Comparison of ENCODE assay signal across 34 cellular contexts in genomic region chr9:1962588-1963134, GRCh38.
"Had no signal": no experiment of that assay in that cellular context is flagged by ENCODE, and none has a peak within 500 bp of the region (broad histone marks: within the 10 kb centered on the region; RNA-seq: fewer than 3 reads in every experiment).

No MANE protein-coding gene starts in this region.

- H3K9me3 ChIP-seq: adrenal gland, body of pancreas, esophagus muscularis mucosa, gastrocnemius medialis, heart left ventricle had no signal

- H3K4me1 Mint-ChIP-seq: activated B cell treated with CpG ODN at 0.5 μM for 24 hours; activated naive CD4-positive, alpha-beta T cell treated with anti-CD3 and anti-CD28 coated beads, Interleukin-2, amount 50 U/mL, for 24 hours; activated naive CD8-positive, alpha-beta T cell treated with anti-CD3 and anti-CD28 coated beads for 36 hours; activated naive CD8-positive, alpha-beta T cell treated with anti-CD3 and anti-CD28 coated beads, Interleukin-2, amount 50 U/mL, for 24 hours; activated T-helper 17 cell treated with anti-CD3 and anti-CD28 coated beads, Interleukin-2, amount 50 U/mL, for 72 hours; T-helper 17 cell had no signal

- FAIRE-seq: colon had no signal

- ATAC-seq: activated CD4-positive, CD25-positive, alpha-beta regulatory T cell treated with anti-CD3 and anti-CD28 coated beads, Interleukin-2, amount 50 U/mL, for 24 hours; activated CD8-positive, alpha-beta T cell treated with anti-CD3 and anti-CD28 coated beads for 36 hours; activated naive CD8-positive, alpha-beta T cell treated with anti-CD3 and anti-CD28 coated beads, Interleukin-2, amount 50 U/mL, for 24 hours; activated T-cell treated with anti-CD3 and anti-CD28 coated beads, Interleukin-2, amount 50 U/mL, for 4 hours; activated T-helper 17 cell treated with anti-CD3 and anti-CD28 coated beads, Interleukin-2, amount 50 U/mL, for 72 hours; body of pancreas; effector memory CD8-positive, alpha-beta T cell; foreskin keratinocyte; gastrocnemius medialis; heart left ventricle; T-helper 17 cell had no signal

- H3K27me3 Mint-ChIP-seq: activated CD8-positive, alpha-beta T cell treated with anti-CD3 and anti-CD28 coated beads for 36 hours; activated naive CD4-positive, alpha-beta T cell treated with anti-CD3 and anti-CD28 coated beads, Interleukin-2, amount 50 U/mL, for 24 hours; activated naive CD8-positive, alpha-beta T cell treated with anti-CD3 and anti-CD28 coated beads for 36 hours; activated naive CD8-positive, alpha-beta T cell treated with anti-CD3 and anti-CD28 coated beads, Interleukin-2, amount 50 U/mL, for 24 hours; activated T-helper 17 cell treated with anti-CD3 and anti-CD28 coated beads, Interleukin-2, amount 50 U/mL, for 72 hours had no signal

- H3K27ac ChIP-seq: adrenal gland, body of pancreas, esophagus muscularis mucosa, foreskin keratinocyte, gastrocnemius medialis, heart left ventricle, WERI-Rb-1 had no signal

- H3K9me3 Mint-ChIP-seq: activated B cell treated with CpG ODN at 0.5 μM for 24 hours; activated CD8-positive, alpha-beta T cell treated with anti-CD3 and anti-CD28 coated beads for 36 hours; activated naive CD4-positive, alpha-beta T cell treated with anti-CD3 and anti-CD28 coated beads for 36 hours; activated naive CD4-positive, alpha-beta T cell treated with anti-CD3 and anti-CD28 coated beads, Interleukin-2, amount 50 U/mL, for 24 hours; activated naive CD8-positive, alpha-beta T cell treated with anti-CD3 and anti-CD28 coated beads for 36 hours; activated naive CD8-positive, alpha-beta T cell treated with anti-CD3 and anti-CD28 coated beads, Interleukin-2, amount 50 U/mL, for 24 hours; activated T-cell treated with anti-CD3 and anti-CD28 coated beads, Interleukin-2, amount 50 U/mL, for 4 hours; activated T-helper 17 cell treated with anti-CD3 and anti-CD28 coated beads, Interleukin-2, amount 50 U/mL, for 72 hours; effector memory CD8-positive, alpha-beta T cell; T-helper 2 cell treated with Interferon-gamma antibody and Interleukin-4, amounts not matched to agents 5 μg/mL and 100 μg/mL, for 36 hours had no signal

- H3K4me3 Mint-ChIP-seq: activated B cell treated with CpG ODN at 0.5 μM for 24 hours; activated CD8-positive, alpha-beta T cell treated with anti-CD3 and anti-CD28 coated beads for 36 hours; activated naive CD4-positive, alpha-beta T cell treated with anti-CD3 and anti-CD28 coated beads for 36 hours; activated naive CD4-positive, alpha-beta T cell treated with anti-CD3 and anti-CD28 coated beads, Interleukin-2, amount 50 U/mL, for 24 hours; activated naive CD8-positive, alpha-beta T cell treated with anti-CD3 and anti-CD28 coated beads for 36 hours; activated naive CD8-positive, alpha-beta T cell treated with anti-CD3 and anti-CD28 coated beads, Interleukin-2, amount 50 U/mL, for 24 hours; activated T-cell treated with anti-CD3 and anti-CD28 coated beads, Interleukin-2, amount 50 U/mL, for 4 hours; activated T-helper 17 cell treated with anti-CD3 and anti-CD28 coated beads, Interleukin-2, amount 50 U/mL, for 72 hours; effector memory CD8-positive, alpha-beta T cell; T-helper 17 cell; T-helper 2 cell treated with Interferon-gamma antibody and Interleukin-4, amounts not matched to agents 5 μg/mL and 100 μg/mL, for 36 hours had no signal

- H3K36me3 Mint-ChIP-seq: activated naive CD4-positive, alpha-beta T cell treated with anti-CD3 and anti-CD28 coated beads, Interleukin-2, amount 50 U/mL, for 24 hours; activated naive CD8-positive, alpha-beta T cell treated with anti-CD3 and anti-CD28 coated beads for 36 hours had no signal

- H3K4me1 ChIP-seq: adrenal gland, esophagus muscularis mucosa, foreskin keratinocyte, gastrocnemius medialis had no signal

- DNase-seq: activated B cell treated with CpG ODN at 0.5 μM for 24 hours; activated CD4-positive, alpha-beta T cell treated with anti-CD3 and anti-CD28 coated beads for 48 hours; activated CD4-positive, alpha-beta T cell treated with anti-CD3 and anti-CD28 coated beads, Interleukin-2, amount 50 U/mL, for 1 hour; activated CD4-positive, alpha-beta T cell treated with anti-CD3 and anti-CD28 coated beads, Interleukin-2, amount 50 U/mL, for 48 hours; activated CD8-positive, alpha-beta memory T cell treated with anti-CD3 and anti-CD28 coated beads for 24 hours; activated CD8-positive, alpha-beta T cell treated with anti-CD3 and anti-CD28 coated beads for 36 hours; activated effector memory CD4-positive, alpha-beta T cell treated with Interleukin-2 at 50 U/mL for 16 hours; activated naive CD4-positive, alpha-beta T cell treated with anti-CD3 and anti-CD28 coated beads for 36 hours; activated naive CD8-positive, alpha-beta T cell treated with anti-CD3 and anti-CD28 coated beads for 36 hours; activated naive CD8-positive, alpha-beta T cell treated with anti-CD3 and anti-CD28 coated beads, Interleukin-2, amount 50 U/mL, for 24 hours; activated T-cell treated with anti-CD3 and anti-CD28 coated beads, Interleukin-2, amount 50 U/mL, for 4 hours; adrenal gland; amygdala; aorta; body of pancreas; caudate nucleus; cortex of kidney; dermis blood vessel endothelial cell; effector CD4-positive, alpha-beta T cell; effector memory CD8-positive, alpha-beta T cell; erythroblast; foreskin keratinocyte; gastrocnemius medialis; glutamatergic neuron; heart left ventricle; T-helper 17 cell; T1000; WERI-Rb-1 had no signal

- H3K27me3 ChIP-seq: adrenal gland, body of pancreas, esophagus muscularis mucosa, foreskin keratinocyte, gastrocnemius medialis, heart left ventricle had no signal

- H3K27ac Mint-ChIP-seq: activated B cell treated with CpG ODN at 0.5 μM for 24 hours; activated CD8-positive, alpha-beta T cell treated with anti-CD3 and anti-CD28 coated beads for 36 hours; activated naive CD4-positive, alpha-beta T cell treated with anti-CD3 and anti-CD28 coated beads for 36 hours; activated naive CD4-positive, alpha-beta T cell treated with anti-CD3 and anti-CD28 coated beads, Interleukin-2, amount 50 U/mL, for 24 hours; activated naive CD8-positive, alpha-beta T cell treated with anti-CD3 and anti-CD28 coated beads for 36 hours; activated naive CD8-positive, alpha-beta T cell treated with anti-CD3 and anti-CD28 coated beads, Interleukin-2, amount 50 U/mL, for 24 hours; activated T-helper 17 cell treated with anti-CD3 and anti-CD28 coated beads, Interleukin-2, amount 50 U/mL, for 72 hours; effector memory CD8-positive, alpha-beta T cell; T-helper 17 cell; T-helper 2 cell treated with Interferon-gamma antibody and Interleukin-4, amounts not matched to agents 5 μg/mL and 100 μg/mL, for 36 hours had no signal

- H3K4me3 ChIP-seq: adrenal gland, body of pancreas, esophagus muscularis mucosa, gastrocnemius medialis, heart left ventricle had no signal

- H3K36me3 ChIP-seq: adrenal gland, esophagus muscularis mucosa, gastrocnemius medialis, heart left ventricle, WERI-Rb-1 had no signal
